ENCODE assay signal across 12 cellular contexts in genomic region chr22:20027966-20028854, GRCh38. TPM values are rescaled to one million over a fixed set of nuclear protein-coding genes. Genes with fewer than 3 reads are reported as not detected.
DNase-seq lines count a peak whose midpoint lies in the region; ATAC-seq, FAIRE-seq and TF ChIP-seq lines count a peak whose summit lies in the region.
"Had no signal": no experiment of that assay in that cellular context is flagged by ENCODE, and none has a peak within 500 bp of the region (broad histone marks: within the 10 kb centered on the region; RNA-seq: fewer than 3 reads in every experiment).

No MANE protein-coding gene starts in this region.

- peak overlapping the region in 1 of 2 donors; percentile 50 for H3K27ac ChIP-seq in right atrium auricular region
- no peak overlapping the region for H3K27ac ChIP-seq in endothelial cell of umbilical vein (ENCODE audit: insufficient read depth, low read depth, low read length)
- no peak overlapping the region for H3K27ac ChIP-seq in small intestine (ENCODE audit: low read depth in 1 of 2, low read length in 1 of 2)
- H3K27ac ChIP-seq in thyroid gland = no peak overlapping the region

- H3K79me2 ChIP-seq in endothelial cell of umbilical vein (ENCODE audit: control insufficient read depth, insufficient read depth, low read length) = peaks cover 4% of the 10 kb centered on the region

- H3K27me3 ChIP-seq in right atrium auricular region = no peaks in the 10 kb centered on the region
- H3K27me3 ChIP-seq in endothelial cell of umbilical vein (ENCODE audit: control insufficient read depth in 2 of 2, insufficient read depth in 2 of 2, low read length in 2 of 2) = no peaks in the 10 kb centered on the region
- H3K27me3 ChIP-seq in small intestine (ENCODE audit: control insufficient read depth in 2 of 2, insufficient read depth in 2 of 2, low read length in 2 of 2) = no peaks in the 10 kb centered on the region
- no peaks in the 10 kb centered on the region for H3K27me3 ChIP-seq in thyroid gland

- CTCF ChIA-PET in endothelial cell of umbilical vein (lab: Charles Lee) = interaction anchor here (0.8 to 1.2 kb wide), 2 partner anchors 14 to 58 kb away, joined by 3 to 6 read pairs; no protein-coding TSS in a partner anchor

- H2AFZ ChIP-seq in endothelial cell of umbilical vein (ENCODE audit: low read depth, low read length) = no peak overlapping the region

- H3K4me3 ChIP-seq in right atrium auricular region (no peak overlapping the region), endothelial cell of umbilical vein (replicated peaks in 1 of 3; ENCODE audit: insufficient read depth in 1 of 3, low read depth in 1 of 3, low read length in 3 of 3) (no peak overlapping the region), small intestine (ENCODE audit: low read depth in 1 of 2, low read length in 2 of 2) (no peak overlapping the region), thyroid gland (replicated peaks in 1 of 3) (no peak overlapping the region)

- peak in 1 of 2 donors; percentile 10 for TF ChIP-seq CTCF in right atrium auricular region (IDR thresholded peaks at IDR 0.05)
- TF ChIP-seq CTCF in endothelial cell of umbilical vein (IDR thresholded peaks at IDR 0.05; ENCODE audit: extremely low read depth in 1 of 2, insufficient read depth in 1 of 2, low read depth in 1 of 2, low read length in 2 of 2) = peak; percentile 31 to 39
- TF ChIP-seq CTCF in thyroid gland (IDR thresholded peaks at IDR 0.05) = no peak

- H3K4me1 ChIP-seq in right atrium auricular region (peaks cover 0 to 55% of the 10 kb centered on the region in 2 donors), endothelial cell of umbilical vein (ENCODE audit: control insufficient read depth, extremely low read depth, insufficient read depth, low read length) (no peaks in the 10 kb centered on the region), small intestine (ENCODE audit: control insufficient read depth in 2 of 2, insufficient read depth in 1 of 2, low read depth in 1 of 2, low read length in 1 of 2) (no peaks in the 10 kb centered on the region), thyroid gland (peaks cover 15 to 30% of the 10 kb centered on the region in 2 donors)

- H3K9me3 ChIP-seq in right atrium auricular region = no peaks in the 10 kb centered on the region
- no peaks in the 10 kb centered on the region for H3K9me3 ChIP-seq in endothelial cell of umbilical vein (replicated peaks; ENCODE audit: control insufficient read depth, insufficient read depth, low read length)
- H3K9me3 ChIP-seq in small intestine (ENCODE audit: control insufficient read depth, low read depth) = no peaks in the 10 kb centered on the region
- H3K9me3 ChIP-seq in thyroid gland = no peaks in the 10 kb centered on the region

- H3K4me2 ChIP-seq in endothelial cell of umbilical vein (ENCODE audit: insufficient read depth, low read length) = no peak overlapping the region

- POLR2A ChIA-PET in endothelial cell of umbilical vein (lab: Charles Lee) = no interaction called here

- H3K9ac ChIP-seq in endothelial cell of umbilical vein (replicated peaks; ENCODE audit: extremely low read depth, insufficient read depth, low read length) = no peak overlapping the region

- FAIRE-seq in endothelial cell of umbilical vein (lab: Jason Lieb, UNC) (peak; percentile 75), small intestine (lab: Jason Lieb, UNC) (no peak)
- FAIRE-seq: endometrium had no signal

- BruUV-seq in endothelial cell of umbilical vein (replicated peaks; lab: Mats Ljungman, UMichigan) = no TSS peak

- 76 to 89% (median 84%) methylated on average over 12 of the region's 12 CpGs for WGBS in small intestine, 3 donors
- WGBS in thyroid gland, 2 donors = 86 to 88% methylated on average over 12 of the region's 12 CpGs

- DNase-seq in Right ventricle myocardium inferior (ENCODE audit: missing footprints) (peak; percentile 4), right atrium auricular region (ENCODE audit: low spot score) (no peak), NCI-H69 (lab: John Stamatoyannopoulos, UW) (peak; percentile 45), endothelial cell of umbilical vein (ENCODE audit: low read depth, low spot score) (peak; percentile 40), small intestine (peak; percentile 44), NCI-H2029 treated with DMSO at 0.1 percent for 48 hours (lab: John Stamatoyannopoulos, UW) (no peak), thyroid gland (no peak)
- DNase-seq: activated CD8-positive, alpha-beta memory T cell treated with anti-CD3 and anti-CD28 coated beads, Interleukin-2, amount 10 ng/mL, durations not matched to agents 7 days and 5 days; DMS79 treated with DMSO at 0.1 percent for 48 hours had no signal

- no peaks in the 10 kb centered on the region for H4K20me1 ChIP-seq in endothelial cell of umbilical vein (replicated peaks; ENCODE audit: control insufficient read depth, extremely low read depth, insufficient read depth, low read length)

- H3K9me1 ChIP-seq in endothelial cell of umbilical vein (replicated peaks; ENCODE audit: control insufficient read depth, extremely low read depth, insufficient read depth, low read length) = no peaks in the 10 kb centered on the region

- H3K36me3 ChIP-seq in right atrium auricular region = peaks cover 6% of the 10 kb centered on the region
- H3K36me3 ChIP-seq in endothelial cell of umbilical vein (ENCODE audit: control insufficient read depth in 2 of 2, extremely low read depth in 1 of 2, insufficient read depth in 2 of 2, low read length in 2 of 2) = peaks cover 0 to 3% of the 10 kb centered on the region in 2 experiments
- H3K36me3 ChIP-seq in small intestine (ENCODE audit: control insufficient read depth in 2 of 2, insufficient read depth in 2 of 2, low read length in 2 of 2) = no peaks in the 10 kb centered on the region
- H3K36me3 ChIP-seq in thyroid gland = peaks cover 0 to 3% of the 10 kb centered on the region in 2 donors

- intact Hi-C loops in Right ventricle myocardium inferior (cut with DNase I) (no loop called here), endothelial cell of umbilical vein (cut with micrococcal nuclease) (loop anchor here (1.0 kb wide), 1 partner anchor 66 kb away; no protein-coding TSS in a partner anchor), thyroid gland (cut with DNase I) (loop anchor here (10.0 kb wide), 1 partner anchor 87 kb away; the partner anchor contains the start of genes RANBP1 and TRMT2A)

- ATAC-seq in Right ventricle myocardium inferior (no peak), GM21825 (IDR thresholded peaks at IDR 0.05; ENCODE audit: unreplicated experiment) (no peak)
- ATAC-seq: activated CD8-positive, alpha-beta memory T cell treated with anti-CD3 and anti-CD28 coated beads, Interleukin-2, amount 10 ng/mL, durations not matched to agents 7 days and 5 days; naive thymus-derived CD8-positive, alpha-beta T cell had no signal

- dilution Hi-C loops in endothelial cell of umbilical vein (cut with MboI; ENCODE audit: extremely low pct_ligation_motif_present, low sequenced_read_pairs) = no loop called here

- TF ChIP-seq POLR2A in endothelial cell of umbilical vein (IDR thresholded peaks at IDR 0.05; ENCODE audit: low read depth, low read length) = no peak
- TF ChIP-seq POLR2A in thyroid gland (IDR thresholded peaks at IDR 0.05) = no peak

TF ChIP-seq in endothelial cell of umbilical vein, 7 proteins besides CTCF, POLR2A, EP300 and RAD21 (continues in another document):
- TF ChIP-seq JUN (IDR thresholded peaks at IDR 0.05; ENCODE audit: borderline replicate concordance, insufficient read depth, insufficient read length, low read depth) (no peak), GATA2 (IDR thresholded peaks at IDR 0.05; ENCODE audit: insufficient read depth, insufficient read length, low read depth, low read length) (no peak), FOS (IDR thresholded peaks at IDR 0.05; ENCODE audit: borderline replicate concordance, insufficient read depth, low read length) (no peak)

RNA-seq across cellular contexts. Expression of gene TANGO2, which starts 7.3 kb away (rescaled TPM):
- total RNA-seq in Right ventricle myocardium inferior (54.6 TPM), right atrium auricular region (100 to 1,000 TPM in 1 of 2 donors, 10 to 100 TPM in 1; 95.2 to 101 TPM), endothelial cell of umbilical vein (33.2 and 40.0 TPM in 2 replicates), thyroid gland (10 to 100 TPM; 50.3 to 82.7 (median 65.2) TPM)
- polyA plus RNA-seq in endothelial cell of umbilical vein (49.3 and 59.5 TPM in 2 replicates), small intestine (10 to 100 TPM; 19.0 to 23.3 (median 22.7) TPM)
- 34.3 and 36.5 TPM in 2 replicates for polyA plus RNA-seq in endothelial cell of umbilical vein (2011; cell fraction: cytosol; rRNA removed)
- polyA plus RNA-seq in endothelial cell of umbilical vein (2011; cell fraction: nucleus; rRNA removed) = 48.4 and 53.3 TPM in 2 replicates
- 20.4 and 20.9 TPM in 2 replicates for polyA plus RNA-seq in endothelial cell of umbilical vein (2012)
- polyA minus RNA-seq in endothelial cell of umbilical vein = 82.2 and 90.8 TPM in 2 replicates
- 10.1 TPM for polyA minus RNA-seq in endothelial cell of umbilical vein (2011; cell fraction: cytosol; rRNA and poly(A)+ RNA removed)
- 22.9 and 23.8 TPM in 2 replicates for polyA minus RNA-seq in endothelial cell of umbilical vein (2011; cell fraction: nucleus; rRNA and poly(A)+ RNA removed)

RNA-seq across cellular contexts. Expression of gene ARVCF, which starts 11.6 kb away (rescaled TPM):
- 30.5 TPM for total RNA-seq in Right ventricle myocardium inferior
- total RNA-seq in right atrium auricular region = 10 to 100 TPM; 16.7 to 35.8 TPM
- 105 and 109 TPM in 2 replicates for total RNA-seq in endothelial cell of umbilical vein
- polyA plus RNA-seq in endothelial cell of umbilical vein = 81.3 and 83.6 TPM in 2 replicates
- 30.5 and 49.1 TPM in 2 replicates for polyA plus RNA-seq in endothelial cell of umbilical vein (2011; cell fraction: cytosol; rRNA removed)
- polyA plus RNA-seq in endothelial cell of umbilical vein (2011; cell fraction: nucleus; rRNA removed) = 288 and 295 TPM in 2 replicates
- polyA plus RNA-seq in endothelial cell of umbilical vein (2012) = 22.8 and 27.5 TPM in 2 replicates
- 43.0 and 52.9 TPM in 2 replicates for polyA minus RNA-seq in endothelial cell of umbilical vein
- 1.7 TPM for polyA minus RNA-seq in endothelial cell of umbilical vein (2011; cell fraction: cytosol; rRNA and poly(A)+ RNA removed)
- 58.2 and 105 TPM in 2 replicates for polyA minus RNA-seq in endothelial cell of umbilical vein (2011; cell fraction: nucleus; rRNA and poly(A)+ RNA removed)
- polyA plus RNA-seq in small intestine = 10 to 100 TPM in 1 of 3 donors, 1 to 10 TPM in 2; 2.2 to 11.7 (median 2.9) TPM
- total RNA-seq in thyroid gland = 100 to 1,000 TPM in 3 of 4 donors, 10 to 100 TPM in 1; 34.5 to 123 (median 111) TPM

RNA-seq across cellular contexts. Expression of gene DGCR8, which starts 51.8 kb away (rescaled TPM):
- total RNA-seq in Right ventricle myocardium inferior = 18.0 TPM
- total RNA-seq in right atrium auricular region = 10 to 100 TPM in 1 of 2 donors, 1 to 10 TPM in 1; 8.3 to 12.1 TPM
- total RNA-seq in endothelial cell of umbilical vein = 64.2 and 69.7 TPM in 2 replicates
- polyA plus RNA-seq in endothelial cell of umbilical vein = 30.7 and 32.7 TPM in 2 replicates
- polyA plus RNA-seq in endothelial cell of umbilical vein (2011; cell fraction: cytosol; rRNA removed) = 19.3 and 20.7 TPM in 2 replicates
- polyA plus RNA-seq in endothelial cell of umbilical vein (2011; cell fraction: nucleus; rRNA removed) = 204 and 207 TPM in 2 replicates
- polyA plus RNA-seq in endothelial cell of umbilical vein (2012) = 23.8 and 25.5 TPM in 2 replicates
- 46.3 and 55.3 TPM in 2 replicates for polyA minus RNA-seq in endothelial cell of umbilical vein
- 13.1 TPM for polyA minus RNA-seq in endothelial cell of umbilical vein (2011; cell fraction: cytosol; rRNA and poly(A)+ RNA removed)
- 69.8 and 77.2 TPM in 2 replicates for polyA minus RNA-seq in endothelial cell of umbilical vein (2011; cell fraction: nucleus; rRNA and poly(A)+ RNA removed)
- polyA plus RNA-seq in small intestine = 10 to 100 TPM; 17.0 to 18.1 (median 17.3) TPM
- total RNA-seq in thyroid gland = 10 to 100 TPM; 28.9 to 48.8 (median 31.5) TPM

Comparison
In these comparisons a context has a peak if more than half of its experiments do, and no peak if none do; other contexts are left out.
1. DNase-seq: peak in Right ventricle myocardium inferior (single experiment), NCI-H69 (single experiment), endothelial cell of umbilical vein (single experiment) and small intestine (single experiment); none in right atrium auricular region (single experiment), NCI-H2029 treated with DMSO at 0.1 percent for 48 hours (single experiment) and thyroid gland (0 of 2).
2. CTCF ChIP-seq: peak in endothelial cell of umbilical vein (2 of 2); none in thyroid gland (0 of 6).